ENCODE assay signal across 21 cellular contexts in genomic region chr3:157301755-157302154, GRCh38.
"Had no signal": no experiment of that assay in that cellular context is flagged by ENCODE, and none has a peak within 500 bp of the region (broad histone marks: within the 10 kb centered on the region; RNA-seq: fewer than 3 reads in every experiment).

No MANE protein-coding gene starts in this region.

- DNase-seq: Karpas-422, KG1, MG63, NCI-H1092 treated with DMSO at 0.1 percent for 48 hours, NCI-H1436, NCI-H187, NCI-H2029, NCI-H2081 treated with DMSO at 0.1 percent for 48 hours, NCI-H2171, NCI-H226, NCI-H446, NCI-H510A, NCI-H524 treated with DMSO at 0.1 percent for 48 hours, NCI-H69, NCI-H774, SHP77, T-helper 1 cell had no signal

- H3K4me3 ChIP-seq: MG63 had no signal

- ATAC-seq: Panc1, SK-N-SH treated with all-trans-retinoic acid at 6 μM for 48 hours had no signal

- H3K9me3 ChIP-seq: MG63 had no signal

- H3K36me3 ChIP-seq: MG63 had no signal

- H3K27me3 ChIP-seq: MG63 had no signal

- H3K27ac ChIP-seq: HL-60, RWPE1 had no signal
